ENCODE assay signal across 26 cellular contexts in genomic region chr20:44849712-44850111, GRCh38. TPM values are rescaled to one million over a fixed set of nuclear protein-coding genes. Genes with fewer than 3 reads are reported as not detected.
DNase-seq lines count a peak whose midpoint lies in the region; ATAC-seq, FAIRE-seq and TF ChIP-seq lines count a peak whose summit lies in the region.
"Had no signal": no experiment of that assay in that cellular context is flagged by ENCODE, and none has a peak within 500 bp of the region (broad histone marks: within the 10 kb centered on the region; RNA-seq: fewer than 3 reads in every experiment).

No MANE protein-coding gene starts in this region.

- H3K27ac ChIP-seq in A549 (no peak overlapping the region), HCT116 (ENCODE audit: low read depth, low read length) (no peak overlapping the region)
- H3K27ac ChIP-seq: Peyer's patch, stomach, uterus had no signal

- intact Hi-C loops in HCT116 (cut with micrococcal nuclease) = no loop called here

- H3K79me2 ChIP-seq in HCT116 (ENCODE audit: insufficient read depth, low read length) = no peaks in the 10 kb centered on the region

- TF ChIP-seq POLR2A in A549 (IDR thresholded peaks at IDR 0.05; ENCODE audit: low read length) (no peak), HCT116 (IDR thresholded peaks at IDR 0.05; ENCODE audit: borderline replicate concordance, extremely low read depth, insufficient read depth, insufficient read length) (no peak)

- ATAC-seq in A549 (peak; percentile 59 to 66; a peak in 4 of 6 replicates), HCT116 (no peak), omental fat pad (ENCODE audit: low FRiP score) (no peak)
- ATAC-seq: activated naive CD8-positive, alpha-beta T cell treated with anti-CD3 and anti-CD28 coated beads, Interleukin-2, amount 50 U/mL, for 24 hours; left cardiac atrium had no signal

- H3K4me1 ChIP-seq in A549 (no peaks in the 10 kb centered on the region), HCT116 (ENCODE audit: control insufficient read depth in 1 of 2, insufficient read depth in 2 of 2, low read length in 2 of 2) (no peaks in the 10 kb centered on the region)
- H3K4me1 ChIP-seq: stomach, uterus had no signal

- 0 out of 5 replicates have a peak, but pooled peaks of 1 of the 2 experiments have one; percentile 8 for TF ChIP-seq RAD21 in A549 (conservative IDR thresholded peaks at IDR 0.05 in 1 of 2, IDR thresholded peaks at IDR 0.05 in 1 of 2)
- peak; percentile 16; the same call in 1 of the 2 replicates for TF ChIP-seq RAD21 in HCT116 (IDR thresholded peaks at IDR 0.05; ENCODE audit: low read depth)

- no TSS peak for BruUV-seq in HCT116 (replicated peaks; lab: Mats Ljungman, UMichigan)

- H3K4me3 ChIP-seq in A549 (no peak overlapping the region), HCT116 (replicated peaks in 1 of 2; ENCODE audit: low read depth in 1 of 2, low read length in 2 of 2) (no peak overlapping the region)
- H3K4me3 ChIP-seq: Peyer's patch, smooth muscle cell, stomach, uterus had no signal

- no peaks in the 10 kb centered on the region for H3K9me3 ChIP-seq in A549
- no peaks in the 10 kb centered on the region for H3K9me3 ChIP-seq in HCT116 (ENCODE audit: control insufficient read depth in 1 of 2, insufficient read depth in 1 of 2, low read depth in 1 of 2, low read length in 2 of 2)
- H3K9me3 ChIP-seq: Peyer's patch, stomach, uterus had no signal

- POLR2A ChIA-PET in A549 (lab: Yijun Ruan, JAX) (no interaction called here), HCT116 (lab: Charles Lee) (no interaction called here)

- no peak overlapping the region for H3K4me2 ChIP-seq in A549
- no peak overlapping the region for H3K4me2 ChIP-seq in HCT116 (ENCODE audit: low read length)
- H3K4me2 ChIP-seq: smooth muscle cell had no signal

- DNase-seq in A549 (ENCODE audit: low read depth in 1 of 2, low spot score in 1 of 2) (peak in 1 of 2 experiments; percentile 26), HCT116 (ENCODE audit: low read depth, low spot score) (no peak), SK-MEL-5 (ENCODE audit: low read depth, low spot score) (peak; percentile 38), iPS-NIHi11 (ENCODE audit: low spot score) (peak; percentile 15), NCI-H1092 (lab: John Stamatoyannopoulos, UW) (no peak), NCI-H2081 (lab: John Stamatoyannopoulos, UW) (no peak), omental fat pad (ENCODE audit: low spot score) (no peak)
- DNase-seq in stimulated activated CD4-positive, alpha-beta T cell treated with anti-CD3 and anti-CD28 coated beads, Interleukin-15, amount 100 ng/mL, for 24 hours = no peak
- DNase-seq: activated CD4-positive, alpha-beta T cell treated with anti-CD3 and anti-CD28 coated beads for 48 hours; activated naive CD8-positive, alpha-beta T cell treated with anti-CD3 and anti-CD28 coated beads, Interleukin-2, amount 50 U/mL, for 24 hours; CD4-positive, alpha-beta T cell; DMS153; HCEC 1CT; KBM-7; left cardiac atrium; NCI-H1048; NCI-H69; Peyer's patch; stimulated activated CD4-positive, alpha-beta T cell treated with anti-CD3 and anti-CD28 coated beads, Interleukin-4, amount 100 ng/mL, for 24 hours; stomach; uterus had no signal

- no peak overlapping the region for H2AFZ ChIP-seq in HCT116 (ENCODE audit: low read depth, low read length, poor library complexity, severe bottlenecking)

- TF ChIP-seq CTCF in A549 (IDR thresholded peaks at IDR 0.05) = no peak
- TF ChIP-seq CTCF in HCT116 (IDR thresholded peaks at IDR 0.05 in 2 of 3, conservative IDR thresholded peaks at IDR 0.05 in 1 of 3; ENCODE audit: borderline replicate concordance in 1 of 3, insufficient read depth in 1 of 3, low read depth in 2 of 3, low read length in 2 of 3) = peak in 1 of 3 experiments; percentile 29; a peak in 2 of 6 replicates
- no peak for TF ChIP-seq CTCF in omental fat pad (IDR thresholded peaks at IDR 0.05)

- H3K27me3 ChIP-seq in HCT116 (ENCODE audit: insufficient read depth, low read length) = no peaks in the 10 kb centered on the region
- H3K27me3 ChIP-seq: Peyer's patch, uterus had no signal

- FAIRE-seq in A549 (lab: Jason Lieb, UNC) = no peak
- FAIRE-seq: frontal cortex, GM12891, TTC549 had no signal

- no peaks in the 10 kb centered on the region for H3K9me2 ChIP-seq in HCT116 (ENCODE audit: insufficient read depth)

- in situ Hi-C loops in SK-MEL-5 (cut with HindIII; ENCODE audit: low pct_unique_long_range_greater_than_20kb, low sequenced_read_pairs) = no loop called here

- no peaks in the 10 kb centered on the region for H4K20me1 ChIP-seq in HCT116 (ENCODE audit: insufficient read depth)

- CTCF ChIA-PET in A549 (lab: Yijun Ruan, JAX) (interaction anchor here (1.1 to 1.5 kb wide), 2 partner anchors 18 to 102 kb away, joined by 4 to 7 read pairs; no protein-coding TSS in a partner anchor), HCT116 (lab: Charles Lee) (no interaction called here)

- no peak for TF ChIP-seq EP300 in A549 (IDR thresholded peaks at IDR 0.05)

- RAD21 ChIA-PET in HCT116 (lab: Charles Lee; ENCODE audit: low non-redundant PET in 1 of 2, low total read pairs in 2 of 2, uncharacterized antibody in 2 of 2, unreplicated experiment in 2 of 2) = no interaction called here

- WGBS in A549 (ENCODE audit: missing lambda C conversion rate) = 12% methylated on average over 1 of the region's 1 CpG

- H3K9ac ChIP-seq in HCT116 (ENCODE audit: low read length) = no peak overlapping the region

- H3K36me3 ChIP-seq in HCT116 (ENCODE audit: control insufficient read depth in 1 of 2, insufficient read depth in 2 of 2, low read length in 2 of 2) = no peaks in the 10 kb centered on the region
- H3K36me3 ChIP-seq: Peyer's patch, stomach, uterus had no signal

TF ChIP-seq in A549, 52 proteins besides CTCF, POLR2A, EP300 and RAD21 (continues in another document):
- TF ChIP-seq MYC (IDR thresholded peaks at IDR 0.05; ENCODE audit: borderline replicate concordance, low read length) (no peak), BCL3 (IDR thresholded peaks at IDR 0.05) (no peak), ZSCAN20 (CRISPR knock-in tag; IDR thresholded peaks at IDR 0.05) (no peak), CBX2 (IDR thresholded peaks at IDR 0.05; ENCODE audit: borderline replicate concordance, low read depth) (no peak), EHMT2 (IDR thresholded peaks at IDR 0.05; ENCODE audit: low read depth) (no peak), NFE2L2 (conservative IDR thresholded peaks at IDR 0.05; ENCODE audit: low read length) (no peak)

TF ChIP-seq in HCT116, 20 proteins besides CTCF, POLR2A, EP300 and RAD21 (continues in another document):
- TF ChIP-seq MAX (IDR thresholded peaks at IDR 0.05) (no peak), FOSL1 (IDR thresholded peaks at IDR 0.05; ENCODE audit: low read depth) (no peak), ATF3 (IDR thresholded peaks at IDR 0.05) (no peak), ELF1 (IDR thresholded peaks at IDR 0.05; ENCODE audit: borderline replicate concordance, low read depth) (no peak), SP1 (IDR thresholded peaks at IDR 0.05; ENCODE audit: low read depth) (no peak), ZNF274 (IDR thresholded peaks at IDR 0.05; ENCODE audit: low read depth, low read length) (no peak), TCF7L2 (IDR thresholded peaks at IDR 0.05; ENCODE audit: borderline replicate concordance, extremely low read depth, insufficient read depth, insufficient read length) (no peak)

RNA-seq across cellular contexts. Expression of gene YWHAB, which starts 35.8 kb away (rescaled TPM):
- 163 and 174 TPM in 2 replicates for polyA plus RNA-seq in A549 (2011; rRNA removed)
- 87.0 and 89.3 TPM in 2 replicates for polyA plus RNA-seq in A549 (2012; cell fraction: cytosol; rRNA removed)
- 30.0 and 36.8 TPM in 2 replicates for polyA plus RNA-seq in A549 (2012; cell fraction: nucleus; rRNA removed)
- polyA plus RNA-seq in A549 (2017; fragmentation: RNase III; extraction: RNeasy Plus Mini Kit Qiagen cat#74134 plus additional on column Dnase treatment) = 204 to 213 TPM (median 205 TPM) in 3 replicates
- polyA minus RNA-seq in A549 (2011; rRNA and poly(A)+ RNA removed) = 52.3 and 57.5 TPM in 2 replicates
- 200 TPM for total RNA-seq in HCT116 (2021; ENCODE audit: unreplicated experiment)
- 67.0 and 89.6 TPM in 2 replicates for polyA plus RNA-seq in HCT116 (2012)
- 129 and 134 TPM in 2 replicates for total RNA-seq in SK-MEL-5 (2014; rRNA removed; shearing (Covaris generic))
- 248 and 336 TPM in 2 replicates for polyA plus RNA-seq in SK-MEL-5 (2015; cell fraction: cytosol; rRNA removed)
- 132 and 156 TPM in 2 replicates for polyA plus RNA-seq in SK-MEL-5 (2015; cell fraction: nucleus; rRNA removed)
- 100 to 1,000 TPM; 114 to 153 (median 143) TPM for total RNA-seq in omental fat pad

RNA-seq across cellular contexts. Expression of gene RIMS4, which starts 39.4 kb away (rescaled TPM):
- polyA plus RNA-seq in A549 (2011; rRNA removed) (0.39 and 0.56 TPM in 2 replicates), A549 (2017; fragmentation: RNase III; extraction: RNeasy Plus Mini Kit Qiagen cat#74134 plus additional on column Dnase treatment) (1.3 to 1.6 TPM (median 1.3 TPM) in 3 replicates)
- polyA plus RNA-seq in A549 (2012; cell fraction: cytosol; rRNA removed) = 0.73 and 0.95 TPM in 2 replicates
- 1.00 and 1.1 TPM in 2 replicates for polyA plus RNA-seq in A549 (2012; cell fraction: nucleus; rRNA removed)
- 0.83 and 0.91 TPM in 2 replicates for polyA minus RNA-seq in A549 (2011; rRNA and poly(A)+ RNA removed)
- total RNA-seq in HCT116 (2021; ENCODE audit: unreplicated experiment) (0.05 TPM), omental fat pad (under 1 TPM; 0.60 to 0.88 (median 0.72) TPM)
- not detected in 2 replicates for polyA plus RNA-seq in HCT116 (2012)
- 10.7 and 10.9 TPM in 2 replicates for total RNA-seq in SK-MEL-5 (2014; rRNA removed; shearing (Covaris generic))
- 10.6 and 15.3 TPM in 2 replicates for polyA plus RNA-seq in SK-MEL-5 (2015; cell fraction: cytosol; rRNA removed)
- 4.5 and 5.9 TPM in 2 replicates for polyA plus RNA-seq in SK-MEL-5 (2015; cell fraction: nucleus; rRNA removed)
- total RNA-seq: CD4-positive, alpha-beta T cell; smooth muscle cell had no signal
- polyA plus RNA-seq: AG04450, smooth muscle cell had no signal

Comparison
In these comparisons a context has a peak if more than half of its experiments do, and no peak if none do; other contexts are left out.
1. ATAC-seq: peak in A549 (2 of 2); none in HCT116 (single experiment) and omental fat pad (single experiment).
2. DNase-seq: peak in SK-MEL-5 (single experiment) and iPS-NIHi11 (single experiment); none in HCT116 (single experiment), NCI-H1092 (single experiment), NCI-H2081 (0 of 2), stimulated activated CD4-positive, alpha-beta T cell treated with anti-CD3 and anti-CD28 coated beads, Interleukin-15, amount 100 ng/mL, for 24 hours (single experiment) and omental fat pad (single experiment).